Comparison of ENCODE assay signal across 8 cellular contexts in the genomic region with DNA sequence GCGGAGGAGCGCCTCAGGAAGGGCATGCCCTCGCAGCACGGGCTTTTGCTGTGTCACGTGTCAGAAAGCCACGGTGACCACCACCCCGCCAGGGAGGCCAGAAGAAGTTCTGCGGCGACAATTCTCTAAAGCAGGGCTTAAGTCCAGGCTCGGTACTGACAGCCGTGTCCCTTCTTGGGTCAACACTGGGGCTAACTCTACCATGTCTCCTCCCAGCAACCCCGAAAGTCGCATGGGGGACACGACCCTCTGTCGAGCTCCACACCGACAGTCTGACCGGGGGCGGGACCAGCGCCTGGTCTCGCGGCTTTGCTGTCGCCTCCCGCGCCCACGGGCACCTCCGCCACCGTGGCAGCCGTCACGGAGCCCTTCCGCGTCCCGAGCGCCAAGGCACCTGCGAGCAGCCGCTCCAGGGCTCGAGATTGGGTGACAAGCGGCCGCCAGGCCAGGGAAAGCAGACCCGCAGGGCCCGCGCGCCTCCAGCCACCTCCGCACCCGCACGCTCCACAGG. TPM values are rescaled to one million over a fixed set of nuclear protein-coding genes. Genes with fewer than 3 reads are reported as not detected.
DNase-seq lines count a peak whose midpoint lies in the region; ATAC-seq and TF ChIP-seq lines count a peak whose summit lies in the region.

No MANE protein-coding gene starts in this region.

- TF ChIP-seq POLR2A in uterus (IDR thresholded peaks at IDR 0.05): no peak

- peaks cover 18% of the 10 kb centered on the region for H3K36me3 Mint-ChIP-seq in HFFc6 (ENCODE audit: low read depth)
- peaks cover 11 to 13% of the 10 kb centered on the region in 2 donors for H3K36me3 Mint-ChIP-seq in activated T-cell treated with anti-CD3 and anti-CD28 coated beads, Interleukin-2, amount 50 U/mL, for 72 hours (ENCODE audit: insufficient read depth in 2 of 2)

- no peaks in the 10 kb centered on the region for H3K9me3 ChIP-seq in neuron (ENCODE audit: low read length)
- H3K9me3 ChIP-seq in uterus: no peaks in the 10 kb centered on the region

- peak; percentile 6 to 31 for ATAC-seq in activated T-cell treated with anti-CD3 and anti-CD28 coated beads, Interleukin-2, amount 50 U/mL, for 72 hours (replicated peaks in 1 of 2)

- peak overlapping the region; percentile 97 for H2AFZ ChIP-seq in neuron (ENCODE audit: low read depth, low read length)

- intact Hi-C loops in uterus (cut with DNase I; ENCODE audit: low total_unique reads): no loop called here

- peak; percentile 44 for DNase-seq in NCI-H2227 (lab: John Stamatoyannopoulos, UW; ENCODE audit: unreplicated experiment)
- DNase-seq in NCI-H2227 treated with DMSO at 0.1 percent for 48 hours (lab: John Stamatoyannopoulos, UW): no peak
- peak; percentile 11 for DNase-seq in HFFc6
- peak; percentile 63 for DNase-seq in NCI-H146 (lab: John Stamatoyannopoulos, UW)
- DNase-seq in activated T-cell treated with anti-CD3 and anti-CD28 coated beads, Interleukin-2, amount 50 U/mL, for 72 hours: peak; percentile 45 to 49
- peak; percentile 52 for DNase-seq in fibroblast of villous mesenchyme (ENCODE audit: low read depth)
- DNase-seq in uterus: peak; percentile 29 to 30

- no peaks in the 10 kb centered on the region; the same call in 1 of the 2 replicates for H3K9me3 Mint-ChIP-seq in HFFc6
- H3K9me3 Mint-ChIP-seq in activated T-cell treated with anti-CD3 and anti-CD28 coated beads, Interleukin-2, amount 50 U/mL, for 72 hours: peaks cover 4 to 7% of the 10 kb centered on the region in 2 donors

- H3K36me3 ChIP-seq in neuron (ENCODE audit: insufficient read depth, low read length) (no peaks in the 10 kb centered on the region), uterus (no peaks in the 10 kb centered on the region)

- peak overlapping the region; percentile 88 for H3K4me3 Mint-ChIP-seq in HFFc6
- peak overlapping the region; percentile 94 to 98 for H3K4me3 Mint-ChIP-seq in activated T-cell treated with anti-CD3 and anti-CD28 coated beads, Interleukin-2, amount 50 U/mL, for 72 hours

- no peak for TF ChIP-seq CTCF in HFFc6 (IDR thresholded peaks at IDR 0.05)
- no peak for TF ChIP-seq CTCF in fibroblast of villous mesenchyme (IDR thresholded peaks at IDR 0.05; ENCODE audit: insufficient read depth, low read depth, low read length)
- TF ChIP-seq CTCF in uterus (IDR thresholded peaks at IDR 0.05): no peak

- H3K27me3 ChIP-seq in neuron (ENCODE audit: insufficient read depth, low read length) (no peaks in the 10 kb centered on the region), uterus (no peaks in the 10 kb centered on the region)

- H3K4me1 Mint-ChIP-seq in HFFc6 (ENCODE audit: low read depth): peaks cover 31% of the 10 kb centered on the region
- H3K4me1 Mint-ChIP-seq in activated T-cell treated with anti-CD3 and anti-CD28 coated beads, Interleukin-2, amount 50 U/mL, for 72 hours (ENCODE audit: low read depth): peaks cover 22% of the 10 kb centered on the region

- peak overlapping the region; percentile 82 to 90 for H3K27ac ChIP-seq in uterus

- peak overlapping the region; percentile 84 for H3K4me3 ChIP-seq in fibroblast of villous mesenchyme (ENCODE audit: low read depth, low read length)
- peak overlapping the region; percentile 64 for H3K4me3 ChIP-seq in neuron (ENCODE audit: low read length)
- H3K4me3 ChIP-seq in uterus: peak overlapping the region; percentile 73 to 90

- H3K4me1 ChIP-seq in neuron (ENCODE audit: insufficient read depth, low read length) (peaks cover 8% of the 10 kb centered on the region), uterus (no peaks in the 10 kb centered on the region)

- peaks cover 6% of the 10 kb centered on the region for H3K27me3 Mint-ChIP-seq in HFFc6 (ENCODE audit: insufficient read depth)
- H3K27me3 Mint-ChIP-seq in activated T-cell treated with anti-CD3 and anti-CD28 coated beads, Interleukin-2, amount 50 U/mL, for 72 hours (ENCODE audit: low read depth): no peaks in the 10 kb centered on the region

- peak overlapping the region; percentile 98 for H3K27ac Mint-ChIP-seq in HFFc6
- H3K27ac Mint-ChIP-seq in activated T-cell treated with anti-CD3 and anti-CD28 coated beads, Interleukin-2, amount 50 U/mL, for 72 hours: peak overlapping the region; percentile 96

RNA-seq across cellular contexts. Expression of gene NANP, which starts 0.5 kb away (rescaled TPM):
- 1 to 10 TPM; 7.1 to 8.6 (median 7.4) TPM for total RNA-seq in HFFc6 (2021; fragmentation: NEBNext Ultra II Directional; extraction: Animal tissue kit (Norgen Biotek cat#: 25700))
- 1 to 10 TPM; 3.8 to 4.3 TPM for total RNA-seq in activated T-cell treated with anti-CD3 and anti-CD28 coated beads, Interleukin-2, amount 50 U/mL, for 72 hours
- total RNA-seq in fibroblast of villous mesenchyme: 8.7 and 16.8 TPM in 2 replicates
- 10 to 100 TPM in 1 of 4 donors, 1 to 10 TPM in 2, under 1 TPM in 1; 0.88 to 10.9 (median 4.0) TPM for total RNA-seq in uterus

RNA-seq across cellular contexts. Expression of gene NINL, which starts 37.9 kb away (rescaled TPM):
- 1 to 10 TPM; 1.9 to 2.8 (median 2.2) TPM for total RNA-seq in HFFc6 (2021; fragmentation: NEBNext Ultra II Directional; extraction: Animal tissue kit (Norgen Biotek cat#: 25700))
- total RNA-seq in activated T-cell treated with anti-CD3 and anti-CD28 coated beads, Interleukin-2, amount 50 U/mL, for 72 hours: 1 to 10 TPM; 4.8 to 5.2 TPM
- total RNA-seq in fibroblast of villous mesenchyme (8.2 and 10.3 TPM in 2 replicates), uterus (10 to 100 TPM in 3 of 4 donors, 1 to 10 TPM in 1; 5.0 to 22.3 (median 14.7) TPM)
